Comparison of ENCODE assay signal across 15 cellular contexts in the genomic region with DNA sequence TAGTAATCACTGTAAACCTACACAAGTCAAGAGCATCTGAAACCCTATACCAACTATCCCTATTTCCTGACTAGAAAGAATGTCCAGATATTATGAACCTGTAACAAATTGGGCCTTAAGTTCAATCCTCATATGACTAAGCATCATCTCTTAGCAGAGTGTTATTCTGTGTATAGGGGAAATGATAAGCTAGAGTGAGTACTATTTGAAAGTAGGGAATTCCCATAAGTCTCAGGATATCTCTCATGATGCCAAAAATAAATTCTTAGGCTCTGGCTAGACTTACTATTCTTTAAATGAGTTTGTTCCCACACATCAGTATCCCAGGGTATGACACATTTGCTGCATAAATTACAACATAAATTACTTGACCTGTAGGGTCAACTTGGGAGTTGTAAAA. TPM values are rescaled to one million over a fixed set of nuclear protein-coding genes. Genes with fewer than 3 reads are reported as not detected.
A peak's percentile ranks its signal among the peaks of the same experiment; 100 is the strongest.
DNase-seq lines count a peak whose midpoint lies in the region; ATAC-seq, FAIRE-seq and TF ChIP-seq lines count a peak whose summit lies in the region.
"Had no signal": no experiment of that assay in that cellular context is flagged by ENCODE, and none has a peak within 500 bp of the region (broad histone marks: within the 10 kb centered on the region; RNA-seq: fewer than 3 reads in every experiment).

No MANE protein-coding gene starts in this region.

- no peak for DNase-seq in GM12891 (ENCODE audit: insufficient read length, low spot score)
- peak; percentile 15 for DNase-seq in GM20000 (ENCODE audit: low spot score)
- DNase-seq in fibroblast of mammary gland (ENCODE audit: low read depth), result peak; percentile 26
- DNase-seq in NOMO-1 treated with DMSO at 0.1 percent for 48 hours (lab: John Stamatoyannopoulos, UW; ENCODE audit: unreplicated experiment), result no peak
- DNase-seq in NCI-H1105 treated with DMSO at 0.1 percent for 48 hours (lab: John Stamatoyannopoulos, UW), result no peak
- DNase-seq in OCI-M1 (lab: John Stamatoyannopoulos, UW), result no peak
- DNase-seq: activated CD8-positive, alpha-beta memory T cell treated with anti-CD3 and anti-CD28 coated beads for 24 hours; CD4-positive, CD25-positive, alpha-beta regulatory T cell; hypothalamus; NCI-H1105; NCI-H524; tibial artery had no signal

- no peak for TF ChIP-seq POLR2A in GM12891 (IDR thresholded peaks at IDR 0.05; ENCODE audit: low read depth, low read length)

- ATAC-seq in HG03442 (IDR thresholded peaks at IDR 0.05; ENCODE audit: unreplicated experiment), result peak; percentile 68
- no peak for ATAC-seq in GM18519 (IDR thresholded peaks at IDR 0.05; ENCODE audit: low FRiP score, unreplicated experiment)

- TF ChIP-seq CTCF in GM20000 (IDR thresholded peaks at IDR 0.05; ENCODE audit: extremely low read depth, missing control alignments) (no peak), fibroblast of mammary gland (conservative IDR thresholded peaks at IDR 0.05; ENCODE audit: control insufficient read depth, insufficient read depth, low read depth, low read length) (no peak)

- H3K4me3 ChIP-seq in fibroblast of mammary gland (ENCODE audit: control insufficient read depth, low read depth, low read length), result no peak overlapping the region
- H3K4me3 ChIP-seq: skin epidermis, tibial artery had no signal

- FAIRE-seq in GM12891 (lab: Jason Lieb, UNC), result no peak

TF ChIP-seq in GM12891, 5 proteins besides CTCF, POLR2A, EP300 and RAD21:
- TF ChIP-seq PAX5 (IDR thresholded peaks at IDR 0.05; ENCODE audit: insufficient read depth, low read length, severe bottlenecking) (no peak), SPI1 (IDR thresholded peaks at IDR 0.05; ENCODE audit: low read depth, low read length) (0 out of 2 replicates have a peak, but pooled peaks have one; percentile 0)

RNA-seq across cellular contexts. Expression of a gene that starts 15.3 kb away (rescaled TPM):
- 47.8 TPM for polyA plus RNA-seq in GM12891 (2012; ENCODE audit: low read depth, missing spikeins)

RNA-seq across cellular contexts. Expression of a gene that starts 15.5 kb away (rescaled TPM):
- 99.6 TPM for polyA plus RNA-seq in GM12891 (2012; ENCODE audit: low read depth, missing spikeins)

RNA-seq across cellular contexts. Expression of a gene that starts 26.4 kb away (rescaled TPM):
- 50.5 TPM for polyA plus RNA-seq in GM12891 (2012; ENCODE audit: low read depth, missing spikeins)

Comparison
In these comparisons a context has a peak if more than half of its experiments do, and no peak if none do; other contexts are left out.
1. DNase-seq: peak in GM20000 (single experiment) and fibroblast of mammary gland (single experiment); none in GM12891 (single experiment), NOMO-1 treated with DMSO at 0.1 percent for 48 hours (single experiment), NCI-H1105 treated with DMSO at 0.1 percent for 48 hours (single experiment) and OCI-M1 (single experiment).